ENCODE assay signal across 18 cellular contexts in the genomic region with DNA sequence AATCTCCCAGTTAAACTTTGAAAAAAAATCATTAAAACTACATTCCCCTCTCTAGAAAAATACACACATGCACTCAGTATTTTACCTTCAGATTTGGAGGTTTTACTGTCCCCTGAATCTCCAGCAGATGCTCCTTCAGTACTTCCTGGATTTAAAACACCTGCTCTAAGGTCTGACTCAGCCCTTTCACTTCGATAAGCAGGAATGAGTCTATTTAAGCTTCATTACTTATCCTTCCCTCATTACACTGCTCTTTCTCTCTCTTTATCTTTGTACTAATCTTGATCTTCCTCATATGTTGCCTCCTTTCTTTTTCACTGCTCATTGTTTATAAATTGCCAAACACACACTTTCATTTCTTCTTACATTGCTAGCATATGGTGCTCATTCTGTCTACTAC.
DNase-seq lines count a peak whose midpoint lies in the region; ATAC-seq, FAIRE-seq and TF ChIP-seq lines count a peak whose summit lies in the region.
"Had no signal": no experiment of that assay in that cellular context is flagged by ENCODE, and none has a peak within 500 bp of the region (broad histone marks: within the 10 kb centered on the region; RNA-seq: fewer than 3 reads in every experiment).

No MANE protein-coding gene starts in this region.

- intact Hi-C loops in GM12878 (cut with micrococcal nuclease; ENCODE audit: unreplicated experiment) (no loop called here), tibial artery (cut with DNase I; ENCODE audit: low total_unique reads) (no loop called here)

- ATAC-seq in GM19351 (IDR thresholded peaks at IDR 0.05; ENCODE audit: unreplicated experiment) (peak; percentile 57), HG03432 (IDR thresholded peaks at IDR 0.05; ENCODE audit: unreplicated experiment) (peak; percentile 68), GM12878 (no peak)
- ATAC-seq: activated CD4-positive, alpha-beta T cell treated with anti-CD3 and anti-CD28 coated beads for 36 hours; body of pancreas; left lung had no signal

- no peak overlapping the region for H3K27ac ChIP-seq in GM12878 (ENCODE audit: control insufficient read depth, insufficient read depth)
- no peak overlapping the region for H3K27ac ChIP-seq in tibial artery
- H3K27ac ChIP-seq: body of pancreas, left lung, neural progenitor cell, RWPE1, spleen had no signal

- H3K9ac ChIP-seq in GM12878 (ENCODE audit: control insufficient read depth, insufficient read depth, low read length): no peak overlapping the region
- H3K9ac ChIP-seq: neural progenitor cell had no signal

- peak overlapping the region; percentile 75 for H2AFZ ChIP-seq in GM12878 (ENCODE audit: control insufficient read depth, low read depth, low read length)
- H2AFZ ChIP-seq: neural progenitor cell had no signal

- SMC1A ChIA-PET in GM12878 (lab: Charles Lee; ENCODE audit: uncharacterized antibody, unreplicated experiment): no interaction called here

- H3K4me2 ChIP-seq in GM12878 (ENCODE audit: control insufficient read depth, insufficient read depth): no peak overlapping the region; the same call in 1 of the 2 replicates
- H3K4me2 ChIP-seq: neural progenitor cell had no signal

- in situ Hi-C loops in GM12878 (cut with MboI): no loop called here

- RAD21 ChIA-PET in GM12878 (lab: Charles Lee; ENCODE audit: unreplicated experiment): no interaction called here

- CTCF ChIA-PET in GM12878 (lab: Yijun Ruan, JAX): interaction anchor here (0.6 kb wide), 1 partner anchor 51 kb away, joined by 3 read pairs; no protein-coding TSS in a partner anchor

- TF ChIP-seq POLR2A in GM12891 (IDR thresholded peaks at IDR 0.05; ENCODE audit: low read depth, low read length): no peak
- TF ChIP-seq POLR2A in GM12878 (IDR thresholded peaks at IDR 0.05; ENCODE audit: low read depth, low read length): no peak

- H3K36me3 ChIP-seq in GM12878 (ENCODE audit: control insufficient read depth in 2 of 2, insufficient read depth in 2 of 2, low read length in 1 of 2) (no peaks in the 10 kb centered on the region), tibial artery (no peaks in the 10 kb centered on the region)
- H3K36me3 ChIP-seq: left lung, neural progenitor cell, spleen had no signal

- WGBS in GM12878 (ENCODE audit: insufficient coverage, insufficient replicate concordance, low lambda C conversion rate, missing lambda C conversion rate): 0% methylated on average over 1 of the region's 1 CpG

- no TSS peak for BruUV-seq in GM12878 (replicated peaks; lab: Mats Ljungman, UMichigan)

- TF ChIP-seq RAD21 in GM12878 (IDR thresholded peaks at IDR 0.05; ENCODE audit: insufficient read depth, low read depth, low read length): no peak

- no peak for TF ChIP-seq CTCF in GM12878 (IDR thresholded peaks at IDR 0.05 in 2 of 3, conservative IDR thresholded peaks at IDR 0.05 in 1 of 3; ENCODE audit: control insufficient read depth in 2 of 3, extremely low read depth in 1 of 3, insufficient read depth in 1 of 3, low read depth in 3 of 3, low read length in 3 of 3)
- no peak for TF ChIP-seq CTCF in tibial artery (IDR thresholded peaks at IDR 0.05)

- H3K4me1 ChIP-seq in GM12878 (ENCODE audit: control insufficient read depth, insufficient read depth, low read length) (no peaks in the 10 kb centered on the region), tibial artery (no peaks in the 10 kb centered on the region)
- H3K4me1 ChIP-seq: body of pancreas, left lung, neural progenitor cell, spleen had no signal

- FAIRE-seq in GM12891 (lab: Jason Lieb, UNC): no peak
- no peak for FAIRE-seq in GM12878 (lab: Jason Lieb, UNC)

- DNase-seq in GM12891 (ENCODE audit: insufficient read length, low spot score) (peak; percentile 1), GM12878 (ENCODE audit: low read depth, low spot score) (no peak), SHP77 treated with DMSO at 0.1 percent for 48 hours (lab: John Stamatoyannopoulos, UW) (no peak), NCI-H2107 treated with DMSO at 0.1 percent for 48 hours (lab: John Stamatoyannopoulos, UW; ENCODE audit: unreplicated experiment) (no peak), tibial artery (no peak), Ammon's horn (ENCODE audit: low spot score) (no peak)
- DNase-seq: activated CD4-positive, alpha-beta T cell treated with anti-CD3 and anti-CD28 coated beads for 36 hours; body of pancreas; effector memory CD4-positive, alpha-beta T cell; GDM1; left lung; MV-4-11; NK-92 treated with Interleukin-12 subunit alpha and Interleukin-12 subunit beta, amount 100 ng/mL, for 24 hours; spleen had no signal

- TF ChIP-seq EP300 in GM12878 (IDR thresholded peaks at IDR 0.05; ENCODE audit: borderline replicate concordance in 1 of 2, control insufficient read depth in 1 of 2, low read depth in 2 of 2, low read length in 2 of 2): no peak

- H4K20me1 ChIP-seq in GM12878 (ENCODE audit: control insufficient read depth, insufficient read depth): no peaks in the 10 kb centered on the region

- H3K27me3 ChIP-seq in GM12878 (replicated peaks in 1 of 2; ENCODE audit: control insufficient read depth in 2 of 2, insufficient read depth in 2 of 2, low read length in 1 of 2) (no peaks in the 10 kb centered on the region), tibial artery (no peaks in the 10 kb centered on the region)
- H3K27me3 ChIP-seq: body of pancreas, left lung, neural progenitor cell, spleen had no signal

- H3K79me2 ChIP-seq in GM12878 (ENCODE audit: control insufficient read depth, insufficient read depth, low read length): no peaks in the 10 kb centered on the region

- H3K9me3 ChIP-seq in GM12878 (replicated peaks; ENCODE audit: control insufficient read depth, insufficient read depth, low read length): no peaks in the 10 kb centered on the region; the same call in 2 of the 3 replicates
- no peaks in the 10 kb centered on the region for H3K9me3 ChIP-seq in tibial artery
- H3K9me3 ChIP-seq: body of pancreas, left lung had no signal

- POLR2A ChIA-PET in GM12878 (lab: Charles Lee): no interaction called here

- H3K4me3 ChIP-seq in GM12878 (no peak overlapping the region), tibial artery (no peak overlapping the region)
- H3K4me3 ChIP-seq: body of pancreas, left lung, neural progenitor cell, spleen had no signal

TF ChIP-seq in GM12891, 5 proteins besides CTCF, POLR2A, EP300 and RAD21:
- TF ChIP-seq SPI1 (IDR thresholded peaks at IDR 0.05; ENCODE audit: low read depth, low read length) (peak; percentile 37; the same call in 1 of the 2 replicates), TAF1 (IDR thresholded peaks at IDR 0.05; ENCODE audit: low read depth, low read length) (no peak)

TF ChIP-seq in GM12878, 131 proteins besides CTCF, POLR2A, EP300 and RAD21 (continues in another document):
- TF ChIP-seq RAD51 (IDR thresholded peaks at IDR 0.05) (no peak), CEBPB (IDR thresholded peaks at IDR 0.05; ENCODE audit: borderline replicate concordance in 1 of 2, low read depth in 2 of 2, low read length in 2 of 2) (no peak), FOXK2 (IDR thresholded peaks at IDR 0.05) (no peak), EZH2 (IDR thresholded peaks at IDR 0.05; ENCODE audit: borderline replicate concordance, control insufficient read depth, low read depth, low read length) (no peak), ASH2L (IDR thresholded peaks at IDR 0.05; ENCODE audit: borderline replicate concordance, low read depth) (no peak), HDAC6 (IDR thresholded peaks at IDR 0.05; ENCODE audit: unreplicated experiment) (no peak), TCF3 (IDR thresholded peaks at IDR 0.05; ENCODE audit: borderline replicate concordance, insufficient read depth, low read depth, low read length) (no peak), MEF2A (IDR thresholded peaks at IDR 0.05; ENCODE audit: insufficient read depth, low read depth, low read length) (no peak), GATAD2B (conservative IDR thresholded peaks at IDR 0.05; ENCODE audit: low read depth) (no peak), TBL1XR1 (IDR thresholded peaks at IDR 0.05; ENCODE audit: low read depth, low read length) (no peak)
- TF ChIP-seq, protein P1, sequence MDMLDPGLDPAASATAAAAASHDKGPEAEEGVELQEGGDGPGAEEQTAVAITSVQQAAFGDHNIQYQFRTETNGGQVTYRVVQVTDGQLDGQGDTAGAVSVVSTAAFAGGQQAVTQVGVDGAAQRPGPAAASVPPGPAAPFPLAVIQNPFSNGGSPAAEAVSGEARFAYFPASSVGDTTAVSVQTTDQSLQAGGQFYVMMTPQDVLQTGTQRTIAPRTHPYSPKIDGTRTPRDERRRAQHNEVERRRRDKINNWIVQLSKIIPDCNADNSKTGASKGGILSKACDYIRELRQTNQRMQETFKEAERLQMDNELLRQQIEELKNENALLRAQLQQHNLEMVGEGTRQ (IDR thresholded peaks at IDR 0.05; ENCODE audit: borderline replicate concordance, low read depth, low read length): no peak
- TF ChIP-seq, protein P2, sequence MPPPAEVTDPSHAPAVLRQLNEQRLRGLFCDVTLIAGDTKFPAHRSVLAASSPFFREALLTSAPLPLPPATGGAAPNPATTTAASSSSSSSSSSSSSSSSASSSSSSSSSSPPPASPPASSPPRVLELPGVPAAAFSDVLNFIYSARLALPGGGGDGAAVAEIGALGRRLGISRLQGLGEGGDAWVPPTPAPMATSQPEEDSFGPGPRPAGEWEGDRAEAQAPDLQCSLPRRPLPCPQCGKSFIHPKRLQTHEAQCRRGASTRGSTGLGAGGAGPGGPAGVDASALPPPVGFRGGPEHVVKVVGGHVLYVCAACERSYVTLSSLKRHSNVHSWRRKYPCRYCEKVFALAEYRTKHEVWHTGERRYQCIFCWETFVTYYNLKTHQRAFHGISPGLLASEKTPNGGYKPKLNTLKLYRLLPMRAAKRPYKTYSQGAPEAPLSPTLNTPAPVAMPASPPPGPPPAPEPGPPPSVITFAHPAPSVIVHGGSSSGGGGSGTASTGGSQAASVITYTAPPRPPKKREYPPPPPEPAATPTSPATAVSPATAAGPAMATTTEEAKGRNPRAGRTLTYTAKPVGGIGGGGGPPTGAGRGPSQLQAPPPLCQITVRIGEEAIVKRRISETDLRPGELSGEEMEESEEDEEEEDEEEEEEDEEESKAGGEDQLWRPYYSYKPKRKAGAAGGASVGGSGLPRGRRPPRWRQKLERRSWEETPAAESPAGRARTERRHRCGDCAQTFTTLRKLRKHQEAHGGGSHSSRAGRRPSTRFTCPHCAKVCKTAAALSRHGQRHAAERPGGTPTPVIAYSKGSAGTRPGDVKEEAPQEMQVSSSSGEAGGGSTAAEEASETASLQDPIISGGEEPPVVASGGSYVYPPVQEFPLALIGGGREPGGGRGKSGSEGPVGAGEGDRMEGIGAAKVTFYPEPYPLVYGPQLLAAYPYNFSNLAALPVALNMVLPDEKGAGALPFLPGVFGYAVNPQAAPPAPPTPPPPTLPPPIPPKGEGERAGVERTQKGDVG (CRISPR knock-in tag; IDR thresholded peaks at IDR 0.05): no peak
- TF ChIP-seq, protein P3, sequence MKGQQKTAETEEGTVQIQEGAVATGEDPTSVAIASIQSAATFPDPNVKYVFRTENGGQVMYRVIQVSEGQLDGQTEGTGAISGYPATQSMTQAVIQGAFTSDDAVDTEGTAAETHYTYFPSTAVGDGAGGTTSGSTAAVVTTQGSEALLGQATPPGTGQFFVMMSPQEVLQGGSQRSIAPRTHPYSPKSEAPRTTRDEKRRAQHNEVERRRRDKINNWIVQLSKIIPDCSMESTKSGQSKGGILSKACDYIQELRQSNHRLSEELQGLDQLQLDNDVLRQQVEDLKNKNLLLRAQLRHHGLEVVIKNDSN (IDR thresholded peaks at IDR 0.05; ENCODE audit: borderline replicate concordance, extremely low read length, insufficient read depth, low read depth, low read length): no peak
